33 cellular contexts compared by ENCODE assay signal in the genomic region with DNA sequence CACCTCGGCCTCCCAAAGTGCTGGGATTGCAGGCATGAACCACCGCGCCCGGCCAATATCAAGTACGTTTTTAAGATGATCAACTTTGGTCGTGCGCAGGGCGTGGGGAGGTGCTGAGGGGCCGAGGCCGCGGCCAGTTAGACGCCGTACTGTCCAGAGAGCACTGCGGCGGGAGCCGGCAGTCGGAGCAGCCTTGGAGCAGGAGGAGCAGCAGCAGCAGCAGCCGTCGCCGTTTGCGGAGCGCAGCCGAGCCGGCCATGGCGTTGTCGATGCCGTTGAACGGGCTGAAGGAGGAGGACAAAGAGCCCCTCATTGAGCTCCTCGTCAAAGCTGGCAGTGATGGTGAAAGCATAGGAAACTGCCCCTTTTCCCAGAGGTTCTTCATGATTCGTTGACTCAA. TPM values are rescaled to one million over a fixed set of nuclear protein-coding genes. Genes with fewer than 3 reads are reported as not detected.
DNase-seq lines count a peak whose midpoint lies in the region; ATAC-seq, FAIRE-seq and TF ChIP-seq lines count a peak whose summit lies in the region.
"Had no signal": no experiment of that assay in that cellular context is flagged by ENCODE, and none has a peak within 500 bp of the region (broad histone marks: within the 10 kb centered on the region; RNA-seq: fewer than 3 reads in every experiment).

No MANE protein-coding gene starts in this region.

- H3K4me1 Mint-ChIP-seq in endodermal cell: no peaks in the 10 kb centered on the region
- H3K4me1 Mint-ChIP-seq: CD14-positive monocyte; CD4-positive, alpha-beta memory T cell; CD4-positive, CD25-positive, alpha-beta regulatory T cell; CD8-positive, alpha-beta memory T cell had no signal

- FAIRE-seq in K562 (lab: Jason Lieb, UNC) (no peak), H1 (lab: Jason Lieb, UNC) (no peak)
- FAIRE-seq: A204.1, D721Med had no signal

- no peaks in the 10 kb centered on the region for H3K36me3 Mint-ChIP-seq in endodermal cell (ENCODE audit: low read depth)
- H3K36me3 Mint-ChIP-seq: CD14-positive monocyte; CD4-positive, alpha-beta memory T cell; CD4-positive, CD25-positive, alpha-beta regulatory T cell; CD8-positive, alpha-beta memory T cell; CD8-positive, alpha-beta T cell had no signal

- no TSS peak for BruUV-seq in K562 (replicated peaks; lab: Mats Ljungman, UMichigan)

- H4K5ac ChIP-seq in H1 (ENCODE audit: insufficient read length, low read depth, low read length): no peak overlapping the region

- H3K23ac ChIP-seq in H1 (ENCODE audit: insufficient read length): no peak overlapping the region

- no peak overlapping the region for H3K4me3 ChIP-seq in K562
- no peak overlapping the region for H3K4me3 ChIP-seq in H1 (ENCODE audit: extremely low read depth in 1 of 4, insufficient read depth in 2 of 4, low read depth in 3 of 4, low read length in 4 of 4)
- no peak overlapping the region for H3K4me3 ChIP-seq in endodermal cell (ENCODE audit: low read length)
- H3K4me3 ChIP-seq: A549; BLaER1; BLaER1 treated with 17β-estradiol and CSF1 and Interleukin-3, amounts not matched to agents 10 nM and 100 nM had no signal

- H3K9me1 ChIP-seq in K562 (ENCODE audit: control insufficient read depth, insufficient read depth, low read length): no peaks in the 10 kb centered on the region

- in situ Hi-C loops in K562 (cut with MboI): no loop called here

- no peak overlapping the region for H2BK120ac ChIP-seq in H1 (replicated peaks; ENCODE audit: low read depth, low read length)

- POLR2A ChIA-PET in K562 (lab: Yijun Ruan, JAX) (no interaction called here), H1 (lab: Charles Lee; ENCODE audit: partially characterized antibody) (no interaction called here)

- no peak overlapping the region for H3K14ac ChIP-seq in H1 (ENCODE audit: insufficient read length)

- no peak overlapping the region for H3K9ac ChIP-seq in K562 (ENCODE audit: insufficient read depth in 1 of 2, low read depth in 2 of 2, low read length in 2 of 2)
- no peak overlapping the region for H3K9ac ChIP-seq in H1 (replicated peaks in 1 of 4; ENCODE audit: extremely low read depth in 1 of 4, low read depth in 3 of 4, low read length in 3 of 4)
- H3K9ac ChIP-seq in endodermal cell (ENCODE audit: extremely low read depth, low read length, poor library complexity, severe bottlenecking): no peak overlapping the region
- H3K9ac ChIP-seq: BLaER1; BLaER1 treated with 17β-estradiol and CSF1 and Interleukin-3, amounts not matched to agents 10 nM and 100 nM had no signal

- H3K4ac ChIP-seq in H1 (replicated peaks; ENCODE audit: insufficient read length, low read depth, low read length): no peak overlapping the region

- H2AK5ac ChIP-seq in H1 (ENCODE audit: low read depth, low read length): no peak overlapping the region

- H2BK5ac ChIP-seq in H1 (ENCODE audit: low read depth, low read length): no peak overlapping the region; the same call in 1 of the 2 replicates

- TF ChIP-seq EP300 in K562 (IDR thresholded peaks at IDR 0.05; ENCODE audit: low read length) (no peak), H1 (IDR thresholded peaks at IDR 0.05; ENCODE audit: borderline replicate concordance in 1 of 2, low read depth in 2 of 2, low read length in 2 of 2) (no peak)

- H3K27ac Mint-ChIP-seq in endodermal cell: no peak overlapping the region
- H3K27ac Mint-ChIP-seq: B cell; CD14-positive monocyte; CD4-positive, alpha-beta T cell; CD4-positive, CD25-positive, alpha-beta regulatory T cell; CD8-positive, alpha-beta memory T cell; CD8-positive, alpha-beta T cell had no signal

- no peak for TF ChIP-seq CTCF in K562 (IDR thresholded peaks at IDR 0.05 in 2 of 3, conservative IDR thresholded peaks at IDR 0.05 in 1 of 3; ENCODE audit: insufficient read depth in 2 of 3, low read depth in 1 of 3, low read length in 3 of 3)
- no peak for TF ChIP-seq CTCF in H1 (IDR thresholded peaks at IDR 0.05; ENCODE audit: control extremely low read depth in 1 of 3, insufficient read depth in 1 of 3, low read depth in 1 of 3, low read length in 3 of 3)
- TF ChIP-seq CTCF in endodermal cell (conservative IDR thresholded peaks at IDR 0.05): no peak

- ATAC-seq in K562: no peak
- ATAC-seq: A549; CD8-positive, alpha-beta T cell had no signal

- no peaks in the 10 kb centered on the region for H3K79me2 ChIP-seq in K562 (ENCODE audit: control insufficient read depth, insufficient read depth, low read length)
- no peaks in the 10 kb centered on the region for H3K79me2 ChIP-seq in H1 (ENCODE audit: control insufficient read depth in 1 of 2, insufficient read depth in 2 of 2, low read length in 2 of 2)

- H4K91ac ChIP-seq in H1 (replicated peaks; ENCODE audit: insufficient read length, low read length): no peak overlapping the region

- H3K36me3 ChIP-seq in K562 (ENCODE audit: control insufficient read depth, insufficient read depth, low read length) (no peaks in the 10 kb centered on the region), H1 (ENCODE audit: control insufficient read depth in 2 of 4, insufficient read depth in 4 of 4, low read length in 3 of 4) (no peaks in the 10 kb centered on the region), endodermal cell (ENCODE audit: control insufficient read depth, insufficient read depth, low read length) (no peaks in the 10 kb centered on the region)
- H3K36me3 ChIP-seq: BE2C; BLaER1; BLaER1 treated with 17β-estradiol and CSF1 and Interleukin-3, amounts not matched to agents 10 nM and 100 nM had no signal

- peaks cover 15% of the 10 kb centered on the region for H3K9me3 Mint-ChIP-seq in endodermal cell
- H3K9me3 Mint-ChIP-seq: CD4-positive, alpha-beta T cell; CD8-positive, alpha-beta memory T cell; CD8-positive, alpha-beta T cell had no signal

- no peak overlapping the region for H2BK12ac ChIP-seq in H1 (ENCODE audit: low read depth, low read length)

- intact Hi-C loops in K562 (cut with micrococcal nuclease): no loop called here

- CTCF ChIA-PET in K562 (lab: Yijun Ruan, JAX; ENCODE audit: low intra/inter-chr PET ratio) (no interaction called here), H1 (lab: Charles Lee; ENCODE audit: partially characterized antibody) (no interaction called here)

- H2AFZ ChIP-seq in K562 (ENCODE audit: low read depth, low read length) (0 out of 2 replicates have a peak overlapping the region, but pooled peaks have one; percentile 39), H1 (ENCODE audit: low read length) (peak overlapping the region; percentile 90; the same call in 1 of the 2 replicates)

- no peaks in the 10 kb centered on the region for H4K20me1 ChIP-seq in K562 (replicated peaks; ENCODE audit: control insufficient read depth, insufficient read depth, low read length)
- H4K20me1 ChIP-seq in H1 (replicated peaks in 1 of 2; ENCODE audit: control insufficient read depth in 1 of 2, insufficient read depth in 2 of 2, low read length in 2 of 2): no peaks in the 10 kb centered on the region

- H3K27me3 ChIP-seq in K562 (ENCODE audit: control insufficient read depth in 2 of 2, insufficient read depth in 2 of 2, low read length in 2 of 2) (no peaks in the 10 kb centered on the region), H1 (replicated peaks in 1 of 4; ENCODE audit: control insufficient read depth in 3 of 4, extremely low read depth in 1 of 4, insufficient read depth in 3 of 4, low read length in 3 of 4) (no peaks in the 10 kb centered on the region), endodermal cell (ENCODE audit: control insufficient read depth, insufficient read depth, low read length, poor library complexity, severe bottlenecking) (no peaks in the 10 kb centered on the region)
- H3K27me3 ChIP-seq: BE2C had no signal

- WGBS in K562 (ENCODE audit: insufficient coverage, low coverage, missing lambda C conversion rate): 78% methylated on average over 14 of the region's 30 CpGs
- WGBS in H1 (ENCODE audit: extremely low coverage in 1 of 2, insufficient coverage in 1 of 2, insufficient read length in 1 of 2, insufficient replicate concordance in 2 of 2, low coverage in 1 of 2, low lambda C conversion rate in 2 of 2, missing lambda C conversion rate in 1 of 2), 2 experiments: 95% methylated on average over 15 of the region's 30 CpGs; no CpG with 5 or more reads in 1 of the 2 experiments
- WGBS in endodermal cell (ENCODE audit: insufficient coverage in 1 of 2, insufficient read length in 1 of 2), 2 experiments: 97% methylated on average over 17 to 30 of the region's 30 CpGs

- H3K4me2 ChIP-seq in K562 (ENCODE audit: insufficient read depth, low read length): no peak overlapping the region
- no peak overlapping the region for H3K4me2 ChIP-seq in H1 (ENCODE audit: insufficient read depth in 1 of 2, low read depth in 2 of 2, low read length in 2 of 2)
- H3K4me2 ChIP-seq: A549; BLaER1; BLaER1 treated with 17β-estradiol and CSF1 and Interleukin-3, amounts not matched to agents 10 nM and 100 nM had no signal

- peaks cover 0 to 4% of the 10 kb centered on the region in 2 experiments; a peak in 3 of 5 replicates for H3K4me1 ChIP-seq in K562 (replicated peaks in 1 of 2; ENCODE audit: control insufficient read depth in 2 of 2, insufficient read depth in 2 of 2, low read length in 2 of 2)
- no peaks in the 10 kb centered on the region for H3K4me1 ChIP-seq in H1 (replicated peaks in 1 of 4; ENCODE audit: control insufficient read depth in 3 of 4, insufficient read depth in 4 of 4, low read length in 3 of 4)
- H3K4me1 ChIP-seq in endodermal cell (ENCODE audit: control insufficient read depth, insufficient read depth, low read length): no peaks in the 10 kb centered on the region
- H3K4me1 ChIP-seq: BE2C; BLaER1; BLaER1 treated with 17β-estradiol and CSF1 and Interleukin-3, amounts not matched to agents 10 nM and 100 nM; Caco-2 had no signal

- no peak overlapping the region for H4K8ac ChIP-seq in H1 (ENCODE audit: extremely low read depth, insufficient read depth, low read length)

- H3K23me2 ChIP-seq in H1 (ENCODE audit: low read depth, low read length): no peaks in the 10 kb centered on the region

- no peak overlapping the region for H3K4me3 Mint-ChIP-seq in endodermal cell
- H3K4me3 Mint-ChIP-seq: B cell; CD14-positive monocyte; CD4-positive, alpha-beta memory T cell; CD4-positive, alpha-beta T cell; CD4-positive, CD25-positive, alpha-beta regulatory T cell; CD8-positive, alpha-beta memory T cell; CD8-positive, alpha-beta T cell had no signal

- TF ChIP-seq POLR2A in K562 (conservative IDR thresholded peaks at IDR 0.05) (no peak), H1 (IDR thresholded peaks at IDR 0.05; ENCODE audit: control extremely low read depth in 1 of 2, low read depth in 2 of 2, low read length in 2 of 2) (no peak)

- H2BK15ac ChIP-seq in H1 (ENCODE audit: low read length): no peak overlapping the region

- no peaks in the 10 kb centered on the region for H3K79me1 ChIP-seq in H1 (ENCODE audit: low read depth, low read length)

- no peaks in the 10 kb centered on the region for H3K27me3 Mint-ChIP-seq in endodermal cell (ENCODE audit: insufficient read depth)
- H3K27me3 Mint-ChIP-seq: B cell; CD4-positive, alpha-beta T cell had no signal

- no peak overlapping the region for H3K18ac ChIP-seq in H1 (ENCODE audit: extremely low read depth, low read length)

- DNase-seq in K562 (ENCODE audit: extremely low read depth in 1 of 4, low spot score in 3 of 4) (no peak), H1 (ENCODE audit: low read depth in 1 of 2, low spot score in 2 of 2) (no peak), endodermal cell (no peak)
- DNase-seq in effector CD8-positive, alpha-beta T cell (lab: John Stamatoyannopoulos, UW): no peak
- DNase-seq: 8988T; ACHN; AML-193; BE2C; C1 segment of cervical spinal cord; Caco-2; Calu3; CD4-positive, alpha-beta memory T cell; CD4-positive, alpha-beta T cell; CD4-positive, CD25-positive, alpha-beta regulatory T cell; CD8-positive, alpha-beta memory T cell; CD8-positive, alpha-beta T cell; COR-L47; DMS 273 treated with DMSO at 0.1 percent for 48 hours; DMS153; DMS53; DMS79; DMS79 treated with DMSO at 0.1 percent for 48 hours; DND-41; EL had no signal

- H3K9me3 ChIP-seq in K562 (replicated peaks; ENCODE audit: control insufficient read depth, insufficient read depth, low read depth, low read length) (no peaks in the 10 kb centered on the region), H1 (ENCODE audit: insufficient read depth in 2 of 2, low read depth in 1 of 2, low read length in 1 of 2) (no peaks in the 10 kb centered on the region), endodermal cell (ENCODE audit: control insufficient read depth, low read length) (no peaks in the 10 kb centered on the region)
- H3K9me3 ChIP-seq: A549; BE2C; BLaER1; BLaER1 treated with 17β-estradiol and CSF1 and Interleukin-3, amounts not matched to agents 10 nM and 100 nM; Caco-2 had no signal

- TF ChIP-seq RAD21 in K562 (CRISPR knock-in tag; conservative IDR thresholded peaks at IDR 0.05 in 1 of 2, IDR thresholded peaks at IDR 0.05 in 1 of 2) (no peak), H1 (IDR thresholded peaks at IDR 0.05 in 1 of 2, conservative IDR thresholded peaks at IDR 0.05 in 1 of 2; ENCODE audit: low read depth in 2 of 2, low read length in 2 of 2) (no peak)

- no peak overlapping the region for H3K27ac ChIP-seq in K562 (ENCODE audit: extremely low read depth, low read depth, low read length)
- no peak overlapping the region for H3K27ac ChIP-seq in H1 (ENCODE audit: low read depth, low read length)
- no peak overlapping the region for H3K27ac ChIP-seq in endodermal cell (ENCODE audit: low read depth, low read length)
- H3K27ac ChIP-seq: 22Rv1; A549; BLaER1; BLaER1 treated with 17β-estradiol and CSF1 and Interleukin-3, amounts not matched to agents 10 nM and 100 nM; C4-2B had no signal

- H2BK20ac ChIP-seq in H1 (ENCODE audit: low read length): no peak overlapping the region

- H3K56ac ChIP-seq in H1 (replicated peaks; ENCODE audit: insufficient read length, low read depth, low read length): no peak overlapping the region

RNA-seq across cellular contexts. Expression of gene USP9X, which starts 8.5 kb away (rescaled TPM):
- 138 and 396 TPM in 2 replicates for total RNA-seq in K562 (2011; cell fraction: chromatin; rRNA removed; ENCODE audit: low replicate concordance)
- total RNA-seq in K562 (2011; cell fraction: nucleolus; rRNA removed): 51.9 and 68.7 TPM in 2 replicates
- total RNA-seq in K562 (2011; cell fraction: nucleoplasm; rRNA removed): 103 and 125 TPM in 2 replicates
- total RNA-seq in K562 (2014; rRNA removed): 29.0 and 29.5 TPM in 2 replicates
- 47.8 and 53.8 TPM in 2 replicates for total RNA-seq in K562 (2014; rRNA removed; fragmentation: Illumina TruSeq; extraction: Trizol)
- total RNA-seq in K562 (2015; rRNA removed; fragmentation: Illumina TruSeq; extraction: Trizol): 31.9 and 33.1 TPM in 2 replicates
- 44.9 and 45.7 TPM in 2 replicates for total RNA-seq in K562 (2021)
- 26.1 and 40.1 TPM in 2 replicates for polyA plus RNA-seq in K562 (2011; rRNA removed)
- polyA plus RNA-seq in K562 (2011; cell fraction: cytosol; rRNA removed): 11.5 and 16.7 TPM in 2 replicates
- 35.7 and 38.8 TPM in 2 replicates for polyA plus RNA-seq in K562 (2011; cell fraction: nucleus; rRNA removed)
- polyA plus RNA-seq in K562 (2012): 21.9 and 23.8 TPM in 2 replicates
- polyA plus RNA-seq in K562 (2014; fragmentation: Illumina TruSeq; extraction: Trizol): 29.4 and 31.0 TPM in 2 replicates
- polyA plus RNA-seq in K562 (2014; fragmentation: Nextera tagmentation; extraction: Ambion mirVana): 10 to 100 TPM; 10.9 to 15.2 TPM
- 19.0 and 21.4 TPM in 2 replicates for polyA plus RNA-seq in K562 (2014; rRNA removed)
- polyA minus RNA-seq in K562 (2011; rRNA and poly(A)+ RNA removed): 196 and 258 TPM in 2 replicates
- polyA minus RNA-seq in K562 (2011; cell fraction: cytosol; rRNA and poly(A)+ RNA removed): 77.6 and 121 TPM in 2 replicates
- 47.0 and 84.4 TPM in 2 replicates for polyA minus RNA-seq in K562 (2011; cell fraction: nucleus; rRNA and poly(A)+ RNA removed)
- 299 and 300 TPM in 2 replicates for total RNA-seq in H1 (2021; fragmentation: NEBNext Ultra II Directional; extraction: Animal tissue kit (Norgen Biotek cat#: 25700))
- polyA plus RNA-seq in H1 (2011; rRNA removed): 58.2 and 79.2 TPM in 2 replicates
- polyA plus RNA-seq in H1 (2011; cell fraction: cytosol; rRNA removed): 102 TPM
- polyA plus RNA-seq in H1 (2011; cell fraction: nucleus; rRNA removed): 114 TPM
- 119 to 210 TPM (median 146 TPM) in 4 replicates for polyA plus RNA-seq in H1 (2012, experiment 1 of 2)
- 5.3 TPM for polyA plus RNA-seq in H1 (2012, experiment 2 of 2)
- polyA plus RNA-seq in H1 (2013, experiment 1 of 2): 52.3 TPM
- polyA plus RNA-seq in H1 (2013, experiment 2 of 2): 45.5 TPM
- 1,122 and 1,571 TPM in 2 replicates for polyA minus RNA-seq in H1 (2011; rRNA and poly(A)+ RNA removed)
- 404 TPM for polyA minus RNA-seq in H1 (2011; cell fraction: cytosol; rRNA and poly(A)+ RNA removed)
- 796 TPM for polyA minus RNA-seq in H1 (2011; cell fraction: nucleus; rRNA and poly(A)+ RNA removed)
- total RNA-seq in endodermal cell: 100 to 1,000 TPM in 1 of 2 donors, 10 to 100 TPM in 1; 88.1 to 128 TPM
- polyA plus RNA-seq in endodermal cell (2013, experiment 1 of 2): 50.6 TPM
- polyA plus RNA-seq in endodermal cell (2013, experiment 2 of 2): 48.0 TPM
